In genomic region chr11:14308897-14309387, GRCh38 we compare ENCODE assay signal across 12 cellular contexts. TPM values are rescaled to one million over a fixed set of nuclear protein-coding genes. Genes with fewer than 3 reads are reported as not detected.
DNase-seq lines count a peak whose midpoint lies in the region; ATAC-seq and TF ChIP-seq lines count a peak whose summit lies in the region.
"Had no signal": no experiment of that assay in that cellular context is flagged by ENCODE, and none has a peak within 500 bp of the region (broad histone marks: within the 10 kb centered on the region; RNA-seq: fewer than 3 reads in every experiment).

No MANE protein-coding gene starts in this region.

- H3K4me3 ChIP-seq in HEK293 (ENCODE audit: low read depth, low read length), result no peak overlapping the region
- no peak overlapping the region for H3K4me3 ChIP-seq in ascending aorta
- H3K4me3 ChIP-seq: suprapubic skin had no signal

- H3K36me3 Mint-ChIP-seq in natural killer cell, result no peaks in the 10 kb centered on the region

- H3K27ac ChIP-seq in HEK293 (ENCODE audit: extremely low read depth, low read depth, low read length), result no peak overlapping the region
- H3K27ac ChIP-seq in ascending aorta, result no peak overlapping the region
- H3K27ac ChIP-seq: suprapubic skin had no signal

- intact Hi-C loops in natural killer cell (cut with micrococcal nuclease) (loop anchor here (2.0 kb wide), 1 partner anchor 16 kb away; no protein-coding TSS in a partner anchor), ascending aorta (cut with DNase I) (no loop called here)

- ATAC-seq in GM18870 (IDR thresholded peaks at IDR 0.05; ENCODE audit: unreplicated experiment) (peak; percentile 53), natural killer cell (peak; percentile 25 to 43 (median 28))

- H3K9me3 ChIP-seq in HEK293 (ENCODE audit: control insufficient read depth, insufficient read depth, low read depth, low read length) (no peaks in the 10 kb centered on the region), ascending aorta (no peaks in the 10 kb centered on the region)
- H3K9me3 ChIP-seq: suprapubic skin had no signal

- no peaks in the 10 kb centered on the region for H3K4me1 ChIP-seq in HEK293 (ENCODE audit: control insufficient read depth, insufficient read depth, low read length)
- peaks cover 0 to 34% of the 10 kb centered on the region in 2 donors for H3K4me1 ChIP-seq in ascending aorta

- H3K27me3 ChIP-seq in ascending aorta, result no peaks in the 10 kb centered on the region
- H3K27me3 ChIP-seq: suprapubic skin had no signal

- POLR2A ChIA-PET in HEK293 (lab: Yijun Ruan, JAX), result no interaction called here

- CTCF ChIA-PET in HEK293 (lab: Yijun Ruan, JAX), result interaction anchor here (0.7 to 2.5 kb wide), 20 partner anchors 8 to 1505 kb away, joined by 3 to 19 read pairs (median 4); no protein-coding TSS in a partner anchor

- H3K4me1 Mint-ChIP-seq in natural killer cell, result peaks cover 27 to 49% of the 10 kb centered on the region in 2 donors

- no peak overlapping the region for H3K27ac Mint-ChIP-seq in natural killer cell

- H3K36me3 ChIP-seq in HEK293 (ENCODE audit: control insufficient read depth in 2 of 2, insufficient read depth in 1 of 2, low read length in 2 of 2) (no peaks in the 10 kb centered on the region), ascending aorta (no peaks in the 10 kb centered on the region)
- H3K36me3 ChIP-seq: suprapubic skin had no signal

- no peaks in the 10 kb centered on the region for H3K27me3 Mint-ChIP-seq in natural killer cell (ENCODE audit: low read depth in 2 of 2)

- TF ChIP-seq CTCF in HEK293 (tag by site-specific recombination; IDR thresholded peaks at IDR 0.05) (no peak), LNCAP (IDR thresholded peaks at IDR 0.05) (peak; percentile 6; the same call in 1 of the 2 replicates), natural killer cell (IDR thresholded peaks at IDR 0.05) (peak; percentile 14), ascending aorta (IDR thresholded peaks at IDR 0.05) (no peak)

- no peak for DNase-seq in natural killer cell
- no peak for DNase-seq in MV-4-11 (lab: John Stamatoyannopoulos, UW)
- DNase-seq in ascending aorta (ENCODE audit: low spot score in 2 of 2), result no peak
- DNase-seq in NCI-H526 treated with DMSO at 0.1 percent for 48 hours (lab: John Stamatoyannopoulos, UW), result no peak
- DNase-seq in NCI-H2107 treated with DMSO at 0.1 percent for 48 hours (lab: John Stamatoyannopoulos, UW; ENCODE audit: unreplicated experiment), result no peak
- DNase-seq: activated CD4-positive, alpha-beta T cell treated with anti-CD3 and anti-CD28 coated beads for 4 hours; NCI-H1930; SHP77 had no signal

- H3K9me3 Mint-ChIP-seq in natural killer cell, result no peaks in the 10 kb centered on the region

- no peak overlapping the region for H3K4me3 Mint-ChIP-seq in natural killer cell

TF ChIP-seq in HEK293, 187 proteins besides CTCF, POLR2A, EP300 and RAD21:
- TF ChIP-seq ZNF558 (tag by site-specific recombination; IDR thresholded peaks at IDR 0.05) (no peak), PRDM1 (tag by site-specific recombination; IDR thresholded peaks at IDR 0.05) (0 out of 2 replicates have a peak, but pooled peaks have one; percentile 37)

RNA-seq across cellular contexts. Expression of gene RRAS2, which starts 50.0 kb away (rescaled TPM):
- total RNA-seq in natural killer cell (10 to 100 TPM; 62.1 to 86.7 (median 69.6) TPM), ascending aorta (28.1 TPM)

Comparison
In these comparisons a context has a peak if more than half of its experiments do, and no peak if none do; other contexts are left out.
1. CTCF ChIP-seq: peak in LNCAP (single experiment) and natural killer cell (single experiment); none in HEK293 (single experiment) and ascending aorta (0 of 3).